Comparison of ENCODE assay signal across 1 cellular context in the genomic region with DNA sequence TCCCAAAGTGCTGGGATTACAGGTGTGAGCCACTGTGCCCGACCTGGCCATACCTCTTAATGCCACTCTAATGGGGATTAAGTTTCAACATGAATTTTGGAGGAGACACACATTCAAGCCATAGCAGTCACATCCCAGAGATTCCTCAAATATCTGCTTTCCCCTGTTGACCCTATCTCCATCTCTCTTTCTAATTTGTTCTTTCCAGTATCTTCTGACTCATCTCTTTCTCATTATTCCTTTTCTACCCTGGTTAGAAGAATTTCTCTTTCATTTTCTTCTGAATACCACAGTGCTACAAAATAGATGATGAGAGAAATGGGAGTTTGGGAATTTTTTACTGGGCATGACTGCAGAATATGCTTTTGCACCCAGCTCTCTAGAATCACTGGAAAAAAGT.
A peak's percentile ranks its signal among the peaks of the same experiment; 100 is the strongest.
TF ChIP-seq lines count a peak whose summit lies in the region.

No MANE protein-coding gene starts in this region.

TF ChIP-seq in SK-N-SH, 30 proteins besides CTCF, POLR2A, EP300 and RAD21:
- no peak for TF ChIP-seq FOXM1 (IDR thresholded peaks at IDR 0.05; ENCODE audit: low read depth)
- TF ChIP-seq NFIC (IDR thresholded peaks at IDR 0.05; ENCODE audit: borderline replicate concordance), result no peak; the same call in 1 of the 2 replicates
- TF ChIP-seq MAX (IDR thresholded peaks at IDR 0.05; ENCODE audit: low read depth), result 0 out of 2 replicates have a peak, but pooled peaks have one; percentile 14
- TF ChIP-seq GATA2 (CRISPR knock-in tag; IDR thresholded peaks at IDR 0.05), result no peak
- TF ChIP-seq, protein P1, sequence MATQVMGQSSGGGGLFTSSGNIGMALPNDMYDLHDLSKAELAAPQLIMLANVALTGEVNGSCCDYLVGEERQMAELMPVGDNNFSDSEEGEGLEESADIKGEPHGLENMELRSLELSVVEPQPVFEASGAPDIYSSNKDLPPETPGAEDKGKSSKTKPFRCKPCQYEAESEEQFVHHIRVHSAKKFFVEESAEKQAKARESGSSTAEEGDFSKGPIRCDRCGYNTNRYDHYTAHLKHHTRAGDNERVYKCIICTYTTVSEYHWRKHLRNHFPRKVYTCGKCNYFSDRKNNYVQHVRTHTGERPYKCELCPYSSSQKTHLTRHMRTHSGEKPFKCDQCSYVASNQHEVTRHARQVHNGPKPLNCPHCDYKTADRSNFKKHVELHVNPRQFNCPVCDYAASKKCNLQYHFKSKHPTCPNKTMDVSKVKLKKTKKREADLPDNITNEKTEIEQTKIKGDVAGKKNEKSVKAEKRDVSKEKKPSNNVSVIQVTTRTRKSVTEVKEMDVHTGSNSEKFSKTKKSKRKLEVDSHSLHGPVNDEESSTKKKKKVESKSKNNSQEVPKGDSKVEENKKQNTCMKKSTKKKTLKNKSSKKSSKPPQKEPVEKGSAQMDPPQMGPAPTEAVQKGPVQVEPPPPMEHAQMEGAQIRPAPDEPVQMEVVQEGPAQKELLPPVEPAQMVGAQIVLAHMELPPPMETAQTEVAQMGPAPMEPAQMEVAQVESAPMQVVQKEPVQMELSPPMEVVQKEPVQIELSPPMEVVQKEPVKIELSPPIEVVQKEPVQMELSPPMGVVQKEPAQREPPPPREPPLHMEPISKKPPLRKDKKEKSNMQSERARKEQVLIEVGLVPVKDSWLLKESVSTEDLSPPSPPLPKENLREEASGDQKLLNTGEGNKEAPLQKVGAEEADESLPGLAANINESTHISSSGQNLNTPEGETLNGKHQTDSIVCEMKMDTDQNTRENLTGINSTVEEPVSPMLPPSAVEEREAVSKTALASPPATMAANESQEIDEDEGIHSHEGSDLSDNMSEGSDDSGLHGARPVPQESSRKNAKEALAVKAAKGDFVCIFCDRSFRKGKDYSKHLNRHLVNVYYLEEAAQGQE (IDR thresholded peaks at IDR 0.05; ENCODE audit: low read depth, low read length), result no peak
- TF ChIP-seq FOSL2 (IDR thresholded peaks at IDR 0.05; ENCODE audit: borderline replicate concordance, low read depth), result peak; percentile 73; the same call in 1 of the 2 replicates
- TF ChIP-seq JUND (IDR thresholded peaks at IDR 0.05), result peak; percentile 42; the same call in 1 of the 2 replicates
- TF ChIP-seq YY1 (IDR thresholded peaks at IDR 0.05; ENCODE audit: low read depth), result no peak
- TF ChIP-seq SMC3 (IDR thresholded peaks at IDR 0.05; ENCODE audit: low read depth, low read length), result no peak
- TF ChIP-seq TCF12 (IDR thresholded peaks at IDR 0.05), result peak; percentile 58
- TF ChIP-seq, protein P2, sequence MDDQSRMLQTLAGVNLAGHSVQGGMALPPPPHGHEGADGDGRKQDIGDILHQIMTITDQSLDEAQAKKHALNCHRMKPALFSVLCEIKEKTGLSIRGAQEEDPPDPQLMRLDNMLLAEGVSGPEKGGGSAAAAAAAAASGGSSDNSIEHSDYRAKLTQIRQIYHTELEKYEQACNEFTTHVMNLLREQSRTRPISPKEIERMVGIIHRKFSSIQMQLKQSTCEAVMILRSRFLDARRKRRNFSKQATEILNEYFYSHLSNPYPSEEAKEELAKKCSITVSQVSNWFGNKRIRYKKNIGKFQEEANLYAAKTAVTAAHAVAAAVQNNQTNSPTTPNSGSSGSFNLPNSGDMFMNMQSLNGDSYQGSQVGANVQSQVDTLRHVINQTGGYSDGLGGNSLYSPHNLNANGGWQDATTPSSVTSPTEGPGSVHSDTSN (IDR thresholded peaks at IDR 0.05), result peak; percentile 31; the same call in 1 of the 2 replicates
- TF ChIP-seq POLR2AphosphoS5 (IDR thresholded peaks at IDR 0.05; ENCODE audit: low read depth, low read length), result no peak
- no peak for TF ChIP-seq RXRA (IDR thresholded peaks at IDR 0.05; ENCODE audit: borderline replicate concordance, low read depth)
- TF ChIP-seq, protein P3, sequence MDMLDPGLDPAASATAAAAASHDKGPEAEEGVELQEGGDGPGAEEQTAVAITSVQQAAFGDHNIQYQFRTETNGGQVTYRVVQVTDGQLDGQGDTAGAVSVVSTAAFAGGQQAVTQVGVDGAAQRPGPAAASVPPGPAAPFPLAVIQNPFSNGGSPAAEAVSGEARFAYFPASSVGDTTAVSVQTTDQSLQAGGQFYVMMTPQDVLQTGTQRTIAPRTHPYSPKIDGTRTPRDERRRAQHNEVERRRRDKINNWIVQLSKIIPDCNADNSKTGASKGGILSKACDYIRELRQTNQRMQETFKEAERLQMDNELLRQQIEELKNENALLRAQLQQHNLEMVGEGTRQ (IDR thresholded peaks at IDR 0.05; ENCODE audit: borderline replicate concordance, low read depth, low read length), result no peak
- no peak for TF ChIP-seq EZH2phosphoT487 (IDR thresholded peaks at IDR 0.05; ENCODE audit: borderline replicate concordance, low read depth)
- TF ChIP-seq ELF1 (IDR thresholded peaks at IDR 0.05), result no peak
- TF ChIP-seq FOXJ3 (CRISPR knock-in tag; IDR thresholded peaks at IDR 0.05), result no peak
- no peak for TF ChIP-seq RFX5 (IDR thresholded peaks at IDR 0.05; ENCODE audit: low read length)
- TF ChIP-seq GABPA (IDR thresholded peaks at IDR 0.05; ENCODE audit: low read depth), result no peak
- 0 out of 2 replicates have a peak, but pooled peaks have one; percentile 57 for TF ChIP-seq TEAD4 (IDR thresholded peaks at IDR 0.05; ENCODE audit: borderline replicate concordance, insufficient read depth)
- no peak for TF ChIP-seq TAF1 (IDR thresholded peaks at IDR 0.05; ENCODE audit: borderline replicate concordance, low read depth, low read length)
- no peak for TF ChIP-seq RCOR1 (IDR thresholded peaks at IDR 0.05; ENCODE audit: low read length)
